ENCODE assay signal across 8 cellular contexts in the genomic region with DNA sequence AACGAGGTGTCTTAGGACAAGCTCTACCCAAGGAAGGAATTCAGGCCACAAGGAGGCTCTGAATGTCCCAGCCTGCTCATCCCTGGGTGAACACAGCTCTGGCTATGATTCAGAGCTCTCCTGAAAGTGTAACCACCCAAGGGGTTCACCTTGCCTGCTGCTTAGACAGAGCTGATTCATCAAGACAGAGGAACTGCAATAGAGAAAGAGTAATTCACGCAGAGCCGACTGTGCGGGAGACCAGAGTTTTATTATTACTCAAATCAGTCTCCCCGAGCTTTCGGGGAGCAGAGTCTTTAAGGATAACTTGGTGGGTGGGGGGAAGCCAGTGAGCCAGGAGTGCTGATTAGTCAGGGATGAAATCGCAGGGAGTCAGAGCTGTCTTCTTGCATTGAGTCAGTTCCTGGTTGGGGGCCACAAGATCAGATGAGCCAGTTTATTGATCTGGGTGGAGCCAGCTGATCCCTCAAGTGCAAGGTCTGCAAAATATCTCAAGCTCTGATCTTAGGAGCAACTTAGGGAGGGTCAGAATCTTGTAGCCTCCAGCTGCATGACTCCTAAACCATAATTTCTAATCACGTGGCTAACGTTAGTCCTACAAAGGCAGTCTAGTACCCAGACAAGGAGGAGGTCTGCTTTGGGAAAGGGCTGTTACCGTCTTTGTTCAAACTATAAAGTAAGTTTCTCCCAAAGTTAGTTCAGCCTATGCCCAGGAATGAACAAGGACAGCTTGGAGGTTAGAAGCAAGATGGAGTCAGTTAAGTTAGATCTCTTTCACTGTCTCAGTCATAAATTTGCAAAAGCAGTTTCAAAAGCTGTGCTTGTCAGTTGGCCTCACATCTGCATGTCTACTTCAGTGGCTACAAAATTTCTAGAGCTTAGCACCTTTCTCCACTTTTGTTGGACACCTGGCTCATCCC.
A peak's percentile ranks its signal among the peaks of the same experiment; 100 is the strongest.
DNase-seq lines count a peak whose midpoint lies in the region; ATAC-seq and TF ChIP-seq lines count a peak whose summit lies in the region.
"Not testable (repeated sequence)": the region's sequence is repeated elsewhere in the genome, so short reads cannot be mapped to it uniquely, and the experiment has no call there.

No MANE protein-coding gene starts in this region.

- H3K27me3 Mint-ChIP-seq in activated T-helper 1 cell treated with anti-CD3 and anti-CD28 coated beads, Interleukin-12 subunit alpha, Interleukin-12 subunit beta, Interleukin-2, Interleukin-4 antibody, amounts not matched to agents 30 ng/mL and 10 ng/mL and 1 ng/mL, durations not matched to agents 14 hours and 24 hours and 36 hours (ENCODE audit: insufficient read depth) = not testable (repeated sequence)

- not testable (repeated sequence) for H2BK5ac ChIP-seq in trophoblast cell (ENCODE audit: low read depth, low read length, poor library complexity)

- not testable (repeated sequence) for H3K9me3 ChIP-seq in trophoblast cell (ENCODE audit: insufficient read depth, low read depth, low read length)

- H3K4me3 ChIP-seq in GM12864 (ENCODE audit: low read depth, low read length); fibroblast of mammary gland (ENCODE audit: control insufficient read depth, low read depth, low read length); trophoblast cell (ENCODE audit: low read depth, low read length): not testable (repeated sequence)

- CTCF ChIA-PET in RWPE1 (lab: Yijun Ruan, JAX) = interaction anchor here (0.7 to 1.5 kb wide), 3 partner anchors 19 to 289 kb away, joined by 3 to 5 read pairs (median 4); no protein-coding TSS in a partner anchor

- not testable (repeated sequence) for H3K4me2 ChIP-seq in trophoblast cell (ENCODE audit: low read length)

- not testable (repeated sequence) for H3K4ac ChIP-seq in trophoblast cell (ENCODE audit: low read depth, low read length)

- not testable (repeated sequence) for H4K91ac ChIP-seq in trophoblast cell (ENCODE audit: low read depth, low read length)

- not testable (repeated sequence) for H3K36me3 ChIP-seq in trophoblast cell (ENCODE audit: control insufficient read depth in 1 of 2, insufficient read depth in 2 of 2, low read length in 2 of 2)

- not testable (repeated sequence) for H3K27me3 ChIP-seq in trophoblast cell (ENCODE audit: insufficient read depth, low read length)

- H3K79me2 ChIP-seq in trophoblast cell (ENCODE audit: control insufficient read depth, insufficient read depth, low read length, poor library complexity) = not testable (repeated sequence)

- not testable (repeated sequence) for H2BK120ac ChIP-seq in trophoblast cell (ENCODE audit: insufficient read depth, low read length, poor library complexity)

- DNase-seq in GM12864 (ENCODE audit: low read depth) = peak; percentile 29
- DNase-seq in RWPE1 (ENCODE audit: low spot score) = peak; percentile 49
- peak; percentile 5 for DNase-seq in activated T-helper 1 cell treated with anti-CD3 and anti-CD28 coated beads, Interleukin-12 subunit alpha, Interleukin-12 subunit beta, Interleukin-2, Interleukin-4 antibody, amounts not matched to agents 30 ng/mL and 10 ng/mL and 1 ng/mL, durations not matched to agents 14 hours and 24 hours and 36 hours (ENCODE audit: low spot score)
- peak; percentile 47 for DNase-seq in fibroblast of mammary gland (ENCODE audit: low read depth)
- peak; percentile 12 to 37 for DNase-seq in trophoblast cell
- peak; percentile 17 for DNase-seq in stimulated activated naive CD4-positive, alpha-beta T cell treated with Interleukin-2 at 50 U/mL for 16 hours (lab: John Stamatoyannopoulos, UW)

- intact Hi-C loops in activated T-helper 1 cell treated with anti-CD3 and anti-CD28 coated beads, Interleukin-12 subunit alpha, Interleukin-12 subunit beta, Interleukin-2, Interleukin-4 antibody, amounts not matched to agents 30 ng/mL and 10 ng/mL and 1 ng/mL, durations not matched to agents 14 hours and 24 hours and 36 hours (cut with micrococcal nuclease) = loop anchor here (1.0 to 10.0 kb wide), 2 partner anchors 90 to 161 kb away; no protein-coding TSS in a partner anchor

- not testable (repeated sequence) for H3K4me3 Mint-ChIP-seq in activated T-helper 1 cell treated with anti-CD3 and anti-CD28 coated beads, Interleukin-12 subunit alpha, Interleukin-12 subunit beta, Interleukin-2, Interleukin-4 antibody, amounts not matched to agents 30 ng/mL and 10 ng/mL and 1 ng/mL, durations not matched to agents 14 hours and 24 hours and 36 hours

- not testable (repeated sequence) for H2AFZ ChIP-seq in trophoblast cell (ENCODE audit: insufficient read depth, low read length, poor library complexity)

- H3K36me3 Mint-ChIP-seq in activated T-helper 1 cell treated with anti-CD3 and anti-CD28 coated beads, Interleukin-12 subunit alpha, Interleukin-12 subunit beta, Interleukin-2, Interleukin-4 antibody, amounts not matched to agents 30 ng/mL and 10 ng/mL and 1 ng/mL, durations not matched to agents 14 hours and 24 hours and 36 hours (ENCODE audit: low read depth) = not testable (repeated sequence)

- not testable (repeated sequence) for H3K9me3 Mint-ChIP-seq in activated T-helper 1 cell treated with anti-CD3 and anti-CD28 coated beads, Interleukin-12 subunit alpha, Interleukin-12 subunit beta, Interleukin-2, Interleukin-4 antibody, amounts not matched to agents 30 ng/mL and 10 ng/mL and 1 ng/mL, durations not matched to agents 14 hours and 24 hours and 36 hours

- H3K27ac Mint-ChIP-seq in activated T-helper 1 cell treated with anti-CD3 and anti-CD28 coated beads, Interleukin-12 subunit alpha, Interleukin-12 subunit beta, Interleukin-2, Interleukin-4 antibody, amounts not matched to agents 30 ng/mL and 10 ng/mL and 1 ng/mL, durations not matched to agents 14 hours and 24 hours and 36 hours = not testable (repeated sequence)

- not testable (repeated sequence) for H2BK12ac ChIP-seq in trophoblast cell (ENCODE audit: low read length)

- H4K8ac ChIP-seq in trophoblast cell (ENCODE audit: low read depth, low read length) = not testable (repeated sequence)

- TF ChIP-seq CTCF in GM12864 (IDR thresholded peaks at IDR 0.05; ENCODE audit: low read depth, low read length, missing control alignments); RWPE1 (conservative IDR thresholded peaks at IDR 0.05; ENCODE audit: low read depth); fibroblast of mammary gland (conservative IDR thresholded peaks at IDR 0.05; ENCODE audit: control insufficient read depth, insufficient read depth, low read depth, low read length): not testable (repeated sequence)

- H3K14ac ChIP-seq in trophoblast cell (ENCODE audit: low read length) = not testable (repeated sequence)

- peak; percentile 73 for ATAC-seq in GM21381 (IDR thresholded peaks at IDR 0.05; ENCODE audit: unreplicated experiment)
- peak; percentile 54 for ATAC-seq in HG02981 (IDR thresholded peaks at IDR 0.05; ENCODE audit: unreplicated experiment)

- H3K4me1 ChIP-seq in trophoblast cell (ENCODE audit: control insufficient read depth in 1 of 2, insufficient read depth in 2 of 2, low read length in 2 of 2) = not testable (repeated sequence)

- no CpG with 5 or more reads among the region's 10 CpGs for WGBS in trophoblast cell (ENCODE audit: extremely low coverage, insufficient coverage, insufficient read length)

- H3K27ac ChIP-seq in RWPE1 = peak overlapping the region; percentile 61
- not testable (repeated sequence) for H3K27ac ChIP-seq in trophoblast cell (ENCODE audit: low read depth, low read length)

- H2AK5ac ChIP-seq in trophoblast cell (ENCODE audit: low read length) = not testable (repeated sequence)

- H4K12ac ChIP-seq in trophoblast cell (ENCODE audit: low read depth, low read length) = not testable (repeated sequence)

- H3K79me1 ChIP-seq in trophoblast cell (ENCODE audit: low read length) = not testable (repeated sequence)

- H3K18ac ChIP-seq in trophoblast cell (ENCODE audit: low read length) = not testable (repeated sequence)

- H3K9ac ChIP-seq in trophoblast cell (ENCODE audit: low read length) = not testable (repeated sequence)

- H3K23ac ChIP-seq in trophoblast cell (ENCODE audit: low read length) = not testable (repeated sequence)

- POLR2A ChIA-PET in RWPE1 (lab: Yijun Ruan, JAX; ENCODE audit: low non-redundant PET) = not testable (repeated sequence)

- not testable (repeated sequence) for H3K4me1 Mint-ChIP-seq in activated T-helper 1 cell treated with anti-CD3 and anti-CD28 coated beads, Interleukin-12 subunit alpha, Interleukin-12 subunit beta, Interleukin-2, Interleukin-4 antibody, amounts not matched to agents 30 ng/mL and 10 ng/mL and 1 ng/mL, durations not matched to agents 14 hours and 24 hours and 36 hours (ENCODE audit: low read depth)
